Comparison of ENCODE assay signal across 23 cellular contexts in the genomic region with DNA sequence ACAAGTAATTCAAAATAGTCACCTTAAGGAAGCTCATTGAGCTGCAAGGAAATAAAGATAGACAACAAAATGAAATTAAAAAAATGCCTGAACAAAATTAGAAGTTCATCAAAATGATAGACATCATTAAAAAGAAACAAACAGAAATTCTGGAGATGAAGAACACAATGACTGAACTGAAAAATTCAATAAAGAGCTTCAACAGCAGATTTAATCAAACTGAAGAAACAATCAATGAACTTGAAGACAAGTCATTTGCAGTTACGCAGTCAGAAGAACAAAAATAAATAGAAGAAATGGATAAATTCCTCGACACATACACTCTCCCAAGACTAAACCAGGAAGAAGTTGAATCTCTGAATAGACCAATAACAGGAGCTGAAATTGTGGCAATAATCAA.
A peak's percentile ranks its signal among the peaks of the same experiment; 100 is the strongest.
DNase-seq lines count a peak whose midpoint lies in the region; ATAC-seq and TF ChIP-seq lines count a peak whose summit lies in the region.
"Had no signal": no experiment of that assay in that cellular context is flagged by ENCODE, and none has a peak within 500 bp of the region (broad histone marks: within the 10 kb centered on the region; RNA-seq: fewer than 3 reads in every experiment).

No MANE protein-coding gene starts in this region.

- no peak for ATAC-seq in HG02623 (IDR thresholded peaks at IDR 0.05; ENCODE audit: unreplicated experiment)
- ATAC-seq: GM12878 had no signal

- H3K36me3 Mint-ChIP-seq in endodermal cell (ENCODE audit: low read depth) = no peaks in the 10 kb centered on the region
- peaks cover 13% of the 10 kb centered on the region for H3K36me3 Mint-ChIP-seq in glutamatergic neuron (ENCODE audit: unreplicated experiment)
- H3K36me3 Mint-ChIP-seq in activated CD4-positive, alpha-beta memory T cell treated with anti-CD3 and anti-CD28 coated beads, Interleukin-2, amount 10 ng/mL, durations not matched to agents 7 days and 5 days (ENCODE audit: low read depth) = no peaks in the 10 kb centered on the region
- H3K36me3 Mint-ChIP-seq: CD14-positive monocyte; CD4-positive, alpha-beta memory T cell; CD4-positive, CD25-positive, alpha-beta regulatory T cell; CD8-positive, alpha-beta memory T cell had no signal

- H3K27ac Mint-ChIP-seq in endodermal cell (no peak overlapping the region), glutamatergic neuron (ENCODE audit: unreplicated experiment) (no peak overlapping the region)
- no peak overlapping the region for H3K27ac Mint-ChIP-seq in activated CD4-positive, alpha-beta memory T cell treated with anti-CD3 and anti-CD28 coated beads, Interleukin-2, amount 10 ng/mL, durations not matched to agents 7 days and 5 days
- H3K27ac Mint-ChIP-seq: CD14-positive monocyte; CD4-positive, alpha-beta memory T cell; CD4-positive, CD25-positive, alpha-beta regulatory T cell; CD8-positive, alpha-beta memory T cell had no signal

- H3K9me3 ChIP-seq in HEK293 (ENCODE audit: control insufficient read depth, insufficient read depth, low read depth, low read length) (no peaks in the 10 kb centered on the region), endodermal cell (ENCODE audit: control insufficient read depth, low read length) (peaks cover 19% of the 10 kb centered on the region)
- H3K9me3 ChIP-seq: BE2C had no signal

- no peaks in the 10 kb centered on the region for H3K4me1 Mint-ChIP-seq in endodermal cell
- H3K4me1 Mint-ChIP-seq in glutamatergic neuron (ENCODE audit: low read depth, unreplicated experiment) = no peaks in the 10 kb centered on the region
- no peaks in the 10 kb centered on the region for H3K4me1 Mint-ChIP-seq in activated CD4-positive, alpha-beta memory T cell treated with anti-CD3 and anti-CD28 coated beads, Interleukin-2, amount 10 ng/mL, durations not matched to agents 7 days and 5 days
- H3K4me1 Mint-ChIP-seq: CD14-positive monocyte; CD4-positive, alpha-beta memory T cell; CD4-positive, CD25-positive, alpha-beta regulatory T cell; CD8-positive, alpha-beta memory T cell had no signal

- no peak for DNase-seq in endodermal cell
- DNase-seq in glutamatergic neuron = no peak
- DNase-seq in activated CD4-positive, alpha-beta memory T cell treated with anti-CD3 and anti-CD28 coated beads, Interleukin-2, amount 10 ng/mL, durations not matched to agents 7 days and 5 days = no peak
- DNase-seq: 8988T; ACHN; BE2C; C1 segment of cervical spinal cord; CD4-positive, alpha-beta memory T cell; CD4-positive, CD25-positive, alpha-beta regulatory T cell; CD8-positive, alpha-beta memory T cell; COR-L47; DMS 273 treated with DMSO at 0.1 percent for 48 hours; DMS153; DMS53; DMS79; DND-41; EL; GDM1 had no signal

- no peaks in the 10 kb centered on the region for H3K36me3 ChIP-seq in HEK293 (ENCODE audit: control insufficient read depth in 2 of 2, insufficient read depth in 1 of 2, low read length in 2 of 2)
- no peaks in the 10 kb centered on the region for H3K36me3 ChIP-seq in endodermal cell (ENCODE audit: control insufficient read depth, insufficient read depth, low read length)
- H3K36me3 ChIP-seq: BE2C, BLaER1 had no signal

- no peaks in the 10 kb centered on the region for H3K4me1 ChIP-seq in HEK293 (ENCODE audit: control insufficient read depth, insufficient read depth, low read length)
- H3K4me1 ChIP-seq in endodermal cell (ENCODE audit: control insufficient read depth, insufficient read depth, low read length) = no peaks in the 10 kb centered on the region
- H3K4me1 ChIP-seq: BE2C, BLaER1 had no signal

- CTCF ChIA-PET in HEK293 (lab: Yijun Ruan, JAX) = interaction anchor here (0.7 to 1.0 kb wide), 2 partner anchors 93 to 352 kb away, joined by 3 read pairs; no protein-coding TSS in a partner anchor
- CTCF ChIA-PET in activated CD4-positive, alpha-beta memory T cell treated with anti-CD3 and anti-CD28 coated beads, Interleukin-2, amount 10 ng/mL, durations not matched to agents 7 days and 5 days (lab: Charles Lee) = no interaction called here

- H3K27ac ChIP-seq in HEK293 (ENCODE audit: extremely low read depth, low read depth, low read length) (no peak overlapping the region), endodermal cell (ENCODE audit: low read depth, low read length) (no peak overlapping the region)
- H3K27ac ChIP-seq: BLaER1 had no signal

- WGBS in endodermal cell (ENCODE audit: insufficient coverage in 1 of 2, insufficient read length in 1 of 2), 2 experiments = 100% methylated on average over 1 of the region's 2 CpGs; no CpG with 5 or more reads in 1 of the 2 experiments

- H3K27me3 Mint-ChIP-seq in endodermal cell (ENCODE audit: insufficient read depth) (no peaks in the 10 kb centered on the region), glutamatergic neuron (ENCODE audit: unreplicated experiment) (peaks cover 4% of the 10 kb centered on the region)
- H3K27me3 Mint-ChIP-seq in activated CD4-positive, alpha-beta memory T cell treated with anti-CD3 and anti-CD28 coated beads, Interleukin-2, amount 10 ng/mL, durations not matched to agents 7 days and 5 days = no peaks in the 10 kb centered on the region
- H3K27me3 Mint-ChIP-seq: CD4-positive, alpha-beta memory T cell; CD4-positive, CD25-positive, alpha-beta regulatory T cell; CD8-positive, alpha-beta memory T cell had no signal

- POLR2A ChIA-PET in HEK293 (lab: Yijun Ruan, JAX) = no interaction called here
- POLR2A ChIA-PET in activated CD4-positive, alpha-beta memory T cell treated with anti-CD3 and anti-CD28 coated beads, Interleukin-2, amount 10 ng/mL, durations not matched to agents 7 days and 5 days (lab: Charles Lee) = no interaction called here

- H3K4me3 Mint-ChIP-seq in endodermal cell = no peak overlapping the region
- peak overlapping the region; percentile 16 for H3K4me3 Mint-ChIP-seq in glutamatergic neuron (ENCODE audit: unreplicated experiment)
- H3K4me3 Mint-ChIP-seq in activated CD4-positive, alpha-beta memory T cell treated with anti-CD3 and anti-CD28 coated beads, Interleukin-2, amount 10 ng/mL, durations not matched to agents 7 days and 5 days = no peak overlapping the region
- H3K4me3 Mint-ChIP-seq: CD14-positive monocyte; CD4-positive, alpha-beta memory T cell; CD4-positive, CD25-positive, alpha-beta regulatory T cell; CD8-positive, alpha-beta memory T cell had no signal

- H3K9ac ChIP-seq in endodermal cell (ENCODE audit: extremely low read depth, low read length, poor library complexity, severe bottlenecking) = no peak overlapping the region
- H3K9ac ChIP-seq: BLaER1 had no signal

- H3K9me3 Mint-ChIP-seq in endodermal cell = peaks cover 32% of the 10 kb centered on the region
- H3K9me3 Mint-ChIP-seq in glutamatergic neuron (ENCODE audit: unreplicated experiment) = peaks cover 11% of the 10 kb centered on the region
- H3K9me3 Mint-ChIP-seq in activated CD4-positive, alpha-beta memory T cell treated with anti-CD3 and anti-CD28 coated beads, Interleukin-2, amount 10 ng/mL, durations not matched to agents 7 days and 5 days = peaks cover 13% of the 10 kb centered on the region

- no peak for TF ChIP-seq CTCF in HEK293 (tag by site-specific recombination; IDR thresholded peaks at IDR 0.05)
- TF ChIP-seq CTCF in endodermal cell (conservative IDR thresholded peaks at IDR 0.05) = no peak
- TF ChIP-seq CTCF in glutamatergic neuron (IDR thresholded peaks at IDR 0.05; ENCODE audit: partially characterized antibody, unreplicated experiment) = no peak

- H3K27me3 ChIP-seq in endodermal cell (ENCODE audit: control insufficient read depth, insufficient read depth, low read length, poor library complexity, severe bottlenecking) = no peaks in the 10 kb centered on the region
- H3K27me3 ChIP-seq: BE2C, BLaER1 had no signal

- H3K4me3 ChIP-seq in HEK293 (ENCODE audit: low read depth, low read length) (no peak overlapping the region), endodermal cell (ENCODE audit: low read length) (peak overlapping the region; percentile 44)
- H3K4me3 ChIP-seq: BLaER1, GM12878 had no signal

TF ChIP-seq in HEK293, 187 proteins besides CTCF, POLR2A, EP300 and RAD21:
- TF ChIP-seq, protein P1, sequence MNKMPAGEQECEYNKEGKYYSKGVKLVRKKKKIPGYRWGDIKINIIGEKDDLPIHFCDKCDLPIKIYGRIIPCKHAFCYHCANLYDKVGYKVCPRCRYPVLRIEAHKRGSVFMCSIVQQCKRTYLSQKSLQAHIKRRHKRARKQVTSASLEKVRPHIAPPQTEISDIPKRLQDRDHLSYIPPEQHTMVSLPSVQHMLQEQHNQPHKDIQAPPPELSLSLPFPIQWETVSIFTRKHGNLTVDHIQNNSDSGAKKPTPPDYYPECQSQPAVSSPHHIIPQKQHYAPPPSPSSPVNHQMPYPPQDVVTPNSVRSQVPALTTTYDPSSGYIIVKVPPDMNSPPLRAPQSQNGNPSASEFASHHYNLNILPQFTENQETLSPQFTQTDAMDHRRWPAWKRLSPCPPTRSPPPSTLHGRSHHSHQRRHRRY (tag by site-specific recombination; IDR thresholded peaks at IDR 0.05) = no peak
- TF ChIP-seq SETDB1 (IDR thresholded peaks at IDR 0.05; ENCODE audit: insufficient read length, low read length) (peak; percentile 84), KLF1 (tag by site-specific recombination; IDR thresholded peaks at IDR 0.05) (no peak)
